13 cellular contexts compared by ENCODE assay signal in genomic region chr12:130401703-130402102, GRCh38.
A peak's percentile ranks its signal among the peaks of the same experiment; 100 is the strongest.
DNase-seq lines count a peak whose midpoint lies in the region; ATAC-seq, FAIRE-seq and TF ChIP-seq lines count a peak whose summit lies in the region.
"Had no signal": no experiment of that assay in that cellular context is flagged by ENCODE, and none has a peak within 500 bp of the region (broad histone marks: within the 10 kb centered on the region; RNA-seq: fewer than 3 reads in every experiment).

No MANE protein-coding gene starts in this region.

- H3K9me3 ChIP-seq in HEK293 (ENCODE audit: control insufficient read depth, insufficient read depth, low read depth, low read length) (no peaks in the 10 kb centered on the region), adrenal gland (replicated peaks in 1 of 3) (no peaks in the 10 kb centered on the region), upper lobe of left lung (no peaks in the 10 kb centered on the region)
- H3K9me3 ChIP-seq in effector memory CD4-positive, alpha-beta T cell (ENCODE audit: control insufficient read depth, low read length), result no peaks in the 10 kb centered on the region
- H3K9me3 ChIP-seq: MG63 had no signal

- H3K27ac ChIP-seq in HEK293 (ENCODE audit: extremely low read depth, low read depth, low read length), result no peak overlapping the region
- no peak overlapping the region for H3K27ac ChIP-seq in adrenal gland
- H3K27ac ChIP-seq in upper lobe of left lung, result no peak overlapping the region
- no peak overlapping the region for H3K27ac ChIP-seq in effector memory CD4-positive, alpha-beta T cell (ENCODE audit: insufficient read depth, low read length, poor library complexity, severe bottlenecking)
- H3K27ac ChIP-seq: RWPE1 had no signal

- H3K4me3 Mint-ChIP-seq in activated CD4-positive, alpha-beta T cell treated with anti-CD3 and anti-CD28 coated beads, Interleukin-2, amount 10 ng/mL, durations not matched to agents 7 days and 5 days, result no peak overlapping the region
- H3K4me3 Mint-ChIP-seq: activated CD4-positive, alpha-beta T cell treated with anti-CD3 and anti-CD28 coated beads, Interleukin-2, amount 10 ng/mL, durations not matched to agents 24 days and 14 days; activated naive CD4-positive, alpha-beta T cell treated with anti-CD3 and anti-CD28 coated beads, Interleukin-2, amount 50 U/mL, for 24 hours had no signal

- H3K4me1 ChIP-seq in HEK293 (ENCODE audit: control insufficient read depth, insufficient read depth, low read length), result no peaks in the 10 kb centered on the region
- no peaks in the 10 kb centered on the region for H3K4me1 ChIP-seq in adrenal gland (replicated peaks in 1 of 2)
- H3K4me1 ChIP-seq in upper lobe of left lung, result no peaks in the 10 kb centered on the region
- no peaks in the 10 kb centered on the region for H3K4me1 ChIP-seq in effector memory CD4-positive, alpha-beta T cell (ENCODE audit: control insufficient read depth, insufficient read depth, low read length, poor library complexity, severe bottlenecking)

- H3K36me3 ChIP-seq in HEK293 (ENCODE audit: control insufficient read depth in 2 of 2, insufficient read depth in 1 of 2, low read length in 2 of 2), result no peaks in the 10 kb centered on the region
- no peaks in the 10 kb centered on the region for H3K36me3 ChIP-seq in adrenal gland (replicated peaks in 1 of 2)
- H3K36me3 ChIP-seq in upper lobe of left lung, result no peaks in the 10 kb centered on the region
- H3K36me3 ChIP-seq in effector memory CD4-positive, alpha-beta T cell (ENCODE audit: control insufficient read depth, insufficient read depth, low read length), result no peaks in the 10 kb centered on the region
- H3K36me3 ChIP-seq: MG63 had no signal

- CTCF ChIA-PET in HEK293 (lab: Yijun Ruan, JAX), result no interaction called here
- CTCF ChIA-PET in activated CD4-positive, alpha-beta T cell treated with anti-CD3 and anti-CD28 coated beads, Interleukin-2, amount 10 ng/mL, durations not matched to agents 7 days and 5 days (lab: Charles Lee), result no interaction called here

- WGBS in adrenal gland, 4 donors, result 73 to 82% (median 76%) methylated on average over 6 of the region's 6 CpGs
- 79% methylated on average over 5 to 6 of the region's 6 CpGs for WGBS in upper lobe of left lung, 2 donors

- H3K9me3 Mint-ChIP-seq in activated CD4-positive, alpha-beta T cell treated with anti-CD3 and anti-CD28 coated beads, Interleukin-2, amount 10 ng/mL, durations not matched to agents 7 days and 5 days, result no peaks in the 10 kb centered on the region
- H3K9me3 Mint-ChIP-seq: activated CD4-positive, alpha-beta T cell treated with anti-CD3 and anti-CD28 coated beads, Interleukin-2, amount 10 ng/mL, durations not matched to agents 24 days and 14 days; activated naive CD4-positive, alpha-beta T cell treated with anti-CD3 and anti-CD28 coated beads, Interleukin-2, amount 50 U/mL, for 24 hours had no signal

- no peak overlapping the region for H3K27ac Mint-ChIP-seq in activated CD4-positive, alpha-beta T cell treated with anti-CD3 and anti-CD28 coated beads, Interleukin-2, amount 10 ng/mL, durations not matched to agents 7 days and 5 days
- H3K27ac Mint-ChIP-seq: activated CD4-positive, alpha-beta T cell treated with anti-CD3 and anti-CD28 coated beads, Interleukin-2, amount 10 ng/mL, durations not matched to agents 24 days and 14 days; activated naive CD4-positive, alpha-beta T cell treated with anti-CD3 and anti-CD28 coated beads, Interleukin-2, amount 50 U/mL, for 24 hours had no signal

- no peak for FAIRE-seq in D721Med (lab: Jason Lieb, UNC)

- no peak for TF ChIP-seq POLR2A in adrenal gland (IDR thresholded peaks at IDR 0.05)
- TF ChIP-seq POLR2A in upper lobe of left lung (IDR thresholded peaks at IDR 0.05), result no peak

- DNase-seq in D721Med (ENCODE audit: insufficient read length, low spot score) (no peak), SW480 (ENCODE audit: low spot score) (peak; percentile 46), left lobe of liver (ENCODE audit: low spot score) (no peak), adrenal gland (no peak), upper lobe of left lung (no peak)
- DNase-seq in activated CD4-positive, alpha-beta T cell treated with anti-CD3 and anti-CD28 coated beads, Interleukin-2, amount 10 ng/mL, durations not matched to agents 7 days and 5 days, result no peak
- DNase-seq in effector memory CD4-positive, alpha-beta T cell, result no peak
- DNase-seq: activated CD4-positive, alpha-beta T cell treated with anti-CD3 and anti-CD28 coated beads, Interleukin-2, amount 10 ng/mL, durations not matched to agents 24 days and 14 days; Calu3; MG63 had no signal

- TF ChIP-seq EP300 in upper lobe of left lung (IDR thresholded peaks at IDR 0.05), result no peak

- ATAC-seq in left lobe of liver (peak; percentile 51), upper lobe of left lung (ENCODE audit: low FRiP score in 2 of 2) (no peak)

- intact Hi-C loops in adrenal gland (cut with DNase I), result no loop called here

- peak; percentile 20 for TF ChIP-seq CTCF in D721Med (IDR thresholded peaks at IDR 0.05; ENCODE audit: insufficient read depth, missing control alignments)
- TF ChIP-seq CTCF in HEK293 (tag by site-specific recombination; IDR thresholded peaks at IDR 0.05), result 0 out of 2 replicates have a peak, but pooled peaks have one; percentile 27
- no peak for TF ChIP-seq CTCF in adrenal gland (IDR thresholded peaks at IDR 0.05)
- TF ChIP-seq CTCF in upper lobe of left lung (IDR thresholded peaks at IDR 0.05), result no peak

- POLR2A ChIA-PET in HEK293 (lab: Yijun Ruan, JAX), result no interaction called here
- POLR2A ChIA-PET in activated CD4-positive, alpha-beta T cell treated with anti-CD3 and anti-CD28 coated beads, Interleukin-2, amount 10 ng/mL, durations not matched to agents 7 days and 5 days (lab: Charles Lee), result no interaction called here

- H3K4me3 ChIP-seq in HEK293 (ENCODE audit: low read depth, low read length) (no peak overlapping the region), adrenal gland (no peak overlapping the region), upper lobe of left lung (no peak overlapping the region)
- H3K4me3 ChIP-seq in effector memory CD4-positive, alpha-beta T cell (ENCODE audit: insufficient read depth, low read depth, low read length, poor library complexity, severe bottlenecking), result no peak overlapping the region
- H3K4me3 ChIP-seq: MG63 had no signal

- H3K27me3 Mint-ChIP-seq in activated CD4-positive, alpha-beta T cell treated with anti-CD3 and anti-CD28 coated beads, Interleukin-2, amount 10 ng/mL, durations not matched to agents 7 days and 5 days, result peaks cover 4% of the 10 kb centered on the region
- H3K27me3 Mint-ChIP-seq: activated CD4-positive, alpha-beta T cell treated with anti-CD3 and anti-CD28 coated beads, Interleukin-2, amount 10 ng/mL, durations not matched to agents 24 days and 14 days had no signal

- H3K36me3 Mint-ChIP-seq in activated CD4-positive, alpha-beta T cell treated with anti-CD3 and anti-CD28 coated beads, Interleukin-2, amount 10 ng/mL, durations not matched to agents 7 days and 5 days (ENCODE audit: low read depth), result no peaks in the 10 kb centered on the region
- H3K36me3 Mint-ChIP-seq: activated naive CD4-positive, alpha-beta T cell treated with anti-CD3 and anti-CD28 coated beads, Interleukin-2, amount 50 U/mL, for 24 hours had no signal

- H3K4me1 Mint-ChIP-seq in activated CD4-positive, alpha-beta T cell treated with anti-CD3 and anti-CD28 coated beads, Interleukin-2, amount 10 ng/mL, durations not matched to agents 7 days and 5 days, result no peaks in the 10 kb centered on the region
- H3K4me1 Mint-ChIP-seq: activated CD4-positive, alpha-beta T cell treated with anti-CD3 and anti-CD28 coated beads, Interleukin-2, amount 10 ng/mL, durations not matched to agents 24 days and 14 days; activated naive CD4-positive, alpha-beta T cell treated with anti-CD3 and anti-CD28 coated beads, Interleukin-2, amount 50 U/mL, for 24 hours had no signal

- H3K27me3 ChIP-seq in adrenal gland, result no peaks in the 10 kb centered on the region
- H3K27me3 ChIP-seq in upper lobe of left lung, result no peaks in the 10 kb centered on the region
- H3K27me3 ChIP-seq in effector memory CD4-positive, alpha-beta T cell (replicated peaks; ENCODE audit: control insufficient read depth, insufficient read depth, low read length, poor library complexity, severe bottlenecking), result no peaks in the 10 kb centered on the region
- H3K27me3 ChIP-seq: MG63 had no signal

TF ChIP-seq in HEK293, 187 proteins besides CTCF, POLR2A, EP300 and RAD21 (continues in another document):
- no peak for TF ChIP-seq ZNF629 (tag by site-specific recombination; IDR thresholded peaks at IDR 0.05)
- TF ChIP-seq WT1 (tag by site-specific recombination; IDR thresholded peaks at IDR 0.05), result no peak
- TF ChIP-seq ZNF548 (tag by site-specific recombination; IDR thresholded peaks at IDR 0.05), result no peak
- no peak for TF ChIP-seq ZNF155 (tag by site-specific recombination; IDR thresholded peaks at IDR 0.05)
- no peak for TF ChIP-seq REST (tag by site-specific recombination; IDR thresholded peaks at IDR 0.05)

Comparison
In these comparisons a context has a peak if more than half of its experiments do, and no peak if none do; other contexts are left out.
1. CTCF ChIP-seq: peak in D721Med (single experiment) and HEK293 (single experiment); none in adrenal gland (0 of 6) and upper lobe of left lung (0 of 6).